In the genomic region with DNA sequence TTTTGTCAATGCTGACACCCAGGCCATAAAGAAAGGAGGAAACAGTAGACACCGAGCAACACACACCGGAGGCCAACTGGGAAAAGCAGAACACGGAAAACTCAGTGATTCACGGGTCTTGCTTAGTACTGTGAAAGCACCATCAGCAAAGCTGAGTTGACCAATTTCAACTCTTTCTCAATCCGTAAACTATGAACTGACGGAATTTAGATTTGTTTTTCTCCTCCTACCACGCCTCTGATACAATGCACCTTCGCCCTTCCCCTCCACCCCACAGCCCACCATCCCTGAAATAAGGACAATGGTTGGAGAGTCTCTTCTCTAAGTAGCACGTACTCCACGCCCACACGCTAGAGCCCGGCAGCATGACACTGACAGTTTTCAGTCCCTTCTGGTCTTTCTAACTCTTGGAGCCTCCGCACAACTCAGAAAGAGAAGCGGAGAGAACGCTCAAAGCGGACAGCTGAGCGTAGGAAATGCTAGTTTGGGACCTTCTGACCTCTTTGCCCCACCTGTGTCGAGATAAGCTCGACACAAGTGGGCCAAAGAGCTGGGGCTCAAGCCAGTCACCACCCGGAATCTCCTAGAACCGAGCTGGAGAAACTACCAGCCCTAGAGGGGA, we compare ENCODE assay signal across 8 cellular contexts. TPM values are rescaled to one million over a fixed set of nuclear protein-coding genes. Genes with fewer than 3 reads are reported as not detected.
DNase-seq lines count a peak whose midpoint lies in the region; ATAC-seq, FAIRE-seq and TF ChIP-seq lines count a peak whose summit lies in the region.

No MANE protein-coding gene starts in this region.

- H2AFZ ChIP-seq in endothelial cell of umbilical vein (ENCODE audit: low read depth, low read length) = peak overlapping the region; percentile 87

- DNase-seq in AG09309 (ENCODE audit: low read depth) (peak; percentile 17), NCI-H510A (lab: John Stamatoyannopoulos, UW) (peak; percentile 17), endothelial cell of umbilical vein (ENCODE audit: low read depth, low spot score) (peak; percentile 71)
- DNase-seq in activated CD4-positive, alpha-beta memory T cell treated with anti-CD3 and anti-CD28 coated beads for 36 hours = peak; percentile 71
- peak; percentile 32 to 74 for DNase-seq in stimulated activated effector memory CD8-positive, alpha-beta T cell treated with anti-CD3 and anti-CD28 coated beads, Interleukin-12 subunit alpha, Interleukin-12 subunit beta, amount 100 ng/mL, for 72 hours (ENCODE audit: low spot score in 2 of 2)

- peak overlapping the region; percentile 83 for H3K27ac Mint-ChIP-seq in activated CD4-positive, alpha-beta memory T cell treated with anti-CD3 and anti-CD28 coated beads for 36 hours
- peak overlapping the region; percentile 96 for H3K27ac Mint-ChIP-seq in stimulated activated effector memory CD8-positive, alpha-beta T cell treated with anti-CD3 and anti-CD28 coated beads, Interleukin-12 subunit alpha, Interleukin-12 subunit beta, amount 100 ng/mL, for 72 hours

- H3K9me1 ChIP-seq in endothelial cell of umbilical vein (replicated peaks; ENCODE audit: control insufficient read depth, extremely low read depth, insufficient read depth, low read length) = no peaks in the 10 kb centered on the region

- POLR2A ChIA-PET in activated CD4-positive, alpha-beta memory T cell treated with anti-CD3 and anti-CD28 coated beads for 36 hours (lab: Charles Lee) = interaction anchor here (1.0 to 1.2 kb wide), 2 partner anchors 9 to 54 kb away, joined by 3 read pairs; no protein-coding TSS in a partner anchor
- POLR2A ChIA-PET in endothelial cell of umbilical vein (lab: Charles Lee) = no interaction called here

- H3K9ac ChIP-seq in endothelial cell of umbilical vein (replicated peaks; ENCODE audit: extremely low read depth, insufficient read depth, low read length) (peak overlapping the region; percentile 78), mucosa of rectum (ENCODE audit: low read depth in 1 of 2, low read length in 2 of 2) (peak overlapping the region; percentile 87 to 88)

- peak overlapping the region; percentile 90 for H3K4me3 Mint-ChIP-seq in activated CD4-positive, alpha-beta memory T cell treated with anti-CD3 and anti-CD28 coated beads for 36 hours
- H3K4me3 Mint-ChIP-seq in stimulated activated effector memory CD8-positive, alpha-beta T cell treated with anti-CD3 and anti-CD28 coated beads, Interleukin-12 subunit alpha, Interleukin-12 subunit beta, amount 100 ng/mL, for 72 hours = peak overlapping the region; percentile 95

- peaks cover 25% of the 10 kb centered on the region for H3K79me2 ChIP-seq in endothelial cell of umbilical vein (ENCODE audit: control insufficient read depth, insufficient read depth, low read length)

- peaks cover 22% of the 10 kb centered on the region for H3K4me1 Mint-ChIP-seq in activated CD4-positive, alpha-beta memory T cell treated with anti-CD3 and anti-CD28 coated beads for 36 hours (ENCODE audit: low read depth)
- H3K4me1 Mint-ChIP-seq in stimulated activated effector memory CD8-positive, alpha-beta T cell treated with anti-CD3 and anti-CD28 coated beads, Interleukin-12 subunit alpha, Interleukin-12 subunit beta, amount 100 ng/mL, for 72 hours = peaks cover 25% of the 10 kb centered on the region

- H3K4me3 ChIP-seq in AG09309 (ENCODE audit: control insufficient read depth, low read depth, low read length) (peak overlapping the region; percentile 83), endothelial cell of umbilical vein (replicated peaks in 1 of 3; ENCODE audit: insufficient read depth in 1 of 3, low read depth in 1 of 3, low read length in 3 of 3) (peak overlapping the region; percentile 58 to 83 (median 79)), mucosa of rectum (ENCODE audit: low read length in 2 of 2) (peak overlapping the region; percentile 84 to 96)

- H3K9me3 ChIP-seq in endothelial cell of umbilical vein (replicated peaks; ENCODE audit: control insufficient read depth, insufficient read depth, low read length) (no peaks in the 10 kb centered on the region), mucosa of rectum (ENCODE audit: control insufficient read depth in 2 of 2, low read length in 2 of 2) (no peaks in the 10 kb centered on the region)

- intact Hi-C loops in activated CD4-positive, alpha-beta memory T cell treated with anti-CD3 and anti-CD28 coated beads for 36 hours (cut with micrococcal nuclease) = loop anchor here (5.0 kb wide), 1 partner anchor 834 kb away; a partner anchor contains a TSS
- intact Hi-C loops in endothelial cell of umbilical vein (cut with micrococcal nuclease) = loop anchor here (5.0 kb wide), 1 partner anchor 651 kb away; no protein-coding TSS in a partner anchor

- H3K9me3 Mint-ChIP-seq in activated CD4-positive, alpha-beta memory T cell treated with anti-CD3 and anti-CD28 coated beads for 36 hours = no peaks in the 10 kb centered on the region
- no peaks in the 10 kb centered on the region for H3K9me3 Mint-ChIP-seq in stimulated activated effector memory CD8-positive, alpha-beta T cell treated with anti-CD3 and anti-CD28 coated beads, Interleukin-12 subunit alpha, Interleukin-12 subunit beta, amount 100 ng/mL, for 72 hours

- dilution Hi-C loops in endothelial cell of umbilical vein (cut with MboI; ENCODE audit: extremely low pct_ligation_motif_present, low sequenced_read_pairs) = no loop called here

- no peaks in the 10 kb centered on the region for H4K20me1 ChIP-seq in endothelial cell of umbilical vein (replicated peaks; ENCODE audit: control insufficient read depth, extremely low read depth, insufficient read depth, low read length)

- H3K27ac ChIP-seq in endothelial cell of umbilical vein (ENCODE audit: insufficient read depth, low read depth, low read length) (peak overlapping the region; percentile 10), mucosa of rectum (ENCODE audit: low read depth in 2 of 2, low read length in 2 of 2) (peak overlapping the region; percentile 85 to 89)

- H3K4me1 ChIP-seq in endothelial cell of umbilical vein (ENCODE audit: control insufficient read depth, extremely low read depth, insufficient read depth, low read length) = peaks cover 17% of the 10 kb centered on the region
- peaks cover 17 to 22% of the 10 kb centered on the region in 2 donors for H3K4me1 ChIP-seq in mucosa of rectum (ENCODE audit: control insufficient read depth in 2 of 2, insufficient read depth in 2 of 2, low read length in 2 of 2)

- ATAC-seq in GM18873 (IDR thresholded peaks at IDR 0.05; ENCODE audit: low FRiP score, unreplicated experiment) (peak; percentile 34), HG03108 (IDR thresholded peaks at IDR 0.05; ENCODE audit: unreplicated experiment) (peak; percentile 37)
- ATAC-seq in stimulated activated effector memory CD8-positive, alpha-beta T cell treated with anti-CD3 and anti-CD28 coated beads, Interleukin-12 subunit alpha, Interleukin-12 subunit beta, amount 100 ng/mL, for 72 hours = peak; percentile 63

- TF ChIP-seq POLR2A in endothelial cell of umbilical vein (IDR thresholded peaks at IDR 0.05; ENCODE audit: low read depth, low read length) = no peak

- H3K27me3 ChIP-seq in endothelial cell of umbilical vein (ENCODE audit: control insufficient read depth in 2 of 2, insufficient read depth in 2 of 2, low read length in 2 of 2) (peaks cover 0 to 2% of the 10 kb centered on the region in 2 experiments), mucosa of rectum (ENCODE audit: control insufficient read depth in 2 of 2, insufficient read depth in 2 of 2, low read length in 2 of 2) (no peaks in the 10 kb centered on the region)

- H3K36me3 ChIP-seq in endothelial cell of umbilical vein (ENCODE audit: control insufficient read depth in 2 of 2, extremely low read depth in 1 of 2, insufficient read depth in 2 of 2, low read length in 2 of 2) (no peaks in the 10 kb centered on the region), mucosa of rectum (ENCODE audit: control insufficient read depth in 2 of 2, insufficient read depth in 2 of 2, low read length in 2 of 2) (no peaks in the 10 kb centered on the region)

- H3K4me2 ChIP-seq in endothelial cell of umbilical vein (ENCODE audit: insufficient read depth, low read length) = peak overlapping the region; percentile 93

- H3K36me3 Mint-ChIP-seq in activated CD4-positive, alpha-beta memory T cell treated with anti-CD3 and anti-CD28 coated beads for 36 hours = no peaks in the 10 kb centered on the region
- H3K36me3 Mint-ChIP-seq in stimulated activated effector memory CD8-positive, alpha-beta T cell treated with anti-CD3 and anti-CD28 coated beads, Interleukin-12 subunit alpha, Interleukin-12 subunit beta, amount 100 ng/mL, for 72 hours = peaks cover 6% of the 10 kb centered on the region

- no TSS peak for BruUV-seq in endothelial cell of umbilical vein (replicated peaks; lab: Mats Ljungman, UMichigan)

- FAIRE-seq in endothelial cell of umbilical vein (lab: Jason Lieb, UNC) = peak; percentile 63

- TF ChIP-seq CTCF in AG09309 (IDR thresholded peaks at IDR 0.05; ENCODE audit: control insufficient read depth, insufficient read depth, low read depth, low read length, missing control alignments) (no peak), endothelial cell of umbilical vein (IDR thresholded peaks at IDR 0.05; ENCODE audit: extremely low read depth in 1 of 2, insufficient read depth in 1 of 2, low read depth in 1 of 2, low read length in 2 of 2) (no peak)

- H3K27me3 Mint-ChIP-seq in activated CD4-positive, alpha-beta memory T cell treated with anti-CD3 and anti-CD28 coated beads for 36 hours = peaks cover 3% of the 10 kb centered on the region

- CTCF ChIA-PET in activated CD4-positive, alpha-beta memory T cell treated with anti-CD3 and anti-CD28 coated beads for 36 hours (lab: Charles Lee) = interaction anchor here (1.3 to 2.3 kb wide), 2 partner anchors 96 to 1264 kb away, joined by 5 to 9 read pairs; a partner anchor contains a TSS
- CTCF ChIA-PET in endothelial cell of umbilical vein (lab: Charles Lee) = interaction anchor here (0.8 to 1.3 kb wide), 8 partner anchors 9 to 1148 kb away, joined by 3 to 5 read pairs (median 4); no protein-coding TSS in a partner anchor

TF ChIP-seq in endothelial cell of umbilical vein, 7 proteins besides CTCF, POLR2A, EP300 and RAD21:
- TF ChIP-seq, protein P1, sequence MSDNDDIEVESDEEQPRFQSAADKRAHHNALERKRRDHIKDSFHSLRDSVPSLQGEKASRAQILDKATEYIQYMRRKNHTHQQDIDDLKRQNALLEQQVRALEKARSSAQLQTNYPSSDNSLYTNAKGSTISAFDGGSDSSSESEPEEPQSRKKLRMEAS (IDR thresholded peaks at IDR 0.05; ENCODE audit: insufficient read depth, insufficient read length) = no peak
- peak; percentile 10 for TF ChIP-seq GATA2 (IDR thresholded peaks at IDR 0.05; ENCODE audit: insufficient read depth, insufficient read length, low read depth, low read length)
TF ChIP-seq in endothelial cell of umbilical vein: peak in this region for 1.

RNA-seq across cellular contexts. Expression of a gene that starts 0.7 kb away (rescaled TPM):
- total RNA-seq in activated CD4-positive, alpha-beta memory T cell treated with anti-CD3 and anti-CD28 coated beads for 36 hours = 10 to 100 TPM; 31.2 to 36.6 TPM
- total RNA-seq in endothelial cell of umbilical vein = 11.2 and 11.8 TPM in 2 replicates
- polyA plus RNA-seq in endothelial cell of umbilical vein = 1.9 and 2.4 TPM in 2 replicates
- polyA plus RNA-seq in endothelial cell of umbilical vein (2011; cell fraction: cytosol; rRNA removed) = 3.3 and 3.6 TPM in 2 replicates
- 9.9 and 13.2 TPM in 2 replicates for polyA plus RNA-seq in endothelial cell of umbilical vein (2011; cell fraction: nucleus; rRNA removed)
- 4.8 and 5.7 TPM in 2 replicates for polyA plus RNA-seq in endothelial cell of umbilical vein (2012)
- 8.7 and 10.5 TPM in 2 replicates for polyA minus RNA-seq in endothelial cell of umbilical vein
- polyA minus RNA-seq in endothelial cell of umbilical vein (2011; cell fraction: cytosol; rRNA and poly(A)+ RNA removed) = 11.1 TPM
- 11.8 and 19.9 TPM in 2 replicates for polyA minus RNA-seq in endothelial cell of umbilical vein (2011; cell fraction: nucleus; rRNA and poly(A)+ RNA removed)

Comparison
In these comparisons a context has a peak if more than half of its experiments do, and no peak if none do; other contexts are left out.
1. Peak in every context shown above with its lines: DNase-seq, ATAC-seq, H3K4me3 ChIP-seq and H3K27ac ChIP-seq.
2. DNase-seq: peak in every context shown above with its lines; median percentile 71 in activated CD4-positive, alpha-beta memory T cell treated with anti-CD3 and anti-CD28 coated beads for 36 hours; 71 in endothelial cell of umbilical vein; 53 in stimulated activated effector memory CD8-positive, alpha-beta T cell treated with anti-CD3 and anti-CD28 coated beads, Interleukin-12 subunit alpha, Interleukin-12 subunit beta, amount 100 ng/mL, for 72 hours; 17 in AG09309; 17 in NCI-H510A.